Comparison of ENCODE assay signal across 14 cellular contexts in genomic region chr19:17772172-17772571, GRCh38. TPM values are rescaled to one million over a fixed set of nuclear protein-coding genes. Genes with fewer than 3 reads are reported as not detected.
DNase-seq lines count a peak whose midpoint lies in the region; ATAC-seq lines count a peak whose summit lies in the region.
"Had no signal": no experiment of that assay in that cellular context is flagged by ENCODE, and none has a peak within 500 bp of the region (broad histone marks: within the 10 kb centered on the region; RNA-seq: fewer than 3 reads in every experiment).

No MANE protein-coding gene starts in this region.

- H3K36me3 ChIP-seq in Karpas-422 (ENCODE audit: insufficient read depth, low read length), result peaks cover 13% of the 10 kb centered on the region; the same call in 1 of the 2 replicates
- H3K36me3 ChIP-seq: colonic mucosa had no signal

- peaks cover 18% of the 10 kb centered on the region for H3K4me1 Mint-ChIP-seq in activated CD8-positive, alpha-beta memory T cell treated with anti-CD3 and anti-CD28 coated beads, Interleukin-2, amount 10 ng/mL, durations not matched to agents 7 days and 5 days
- H3K4me1 Mint-ChIP-seq in stimulated activated naive B cell treated with anti-CD40 and anti-IgM and Interleukin-4, amounts not matched to agents 10 μg/mL and 1 μg/mL and 100 μg/mL, for 72 hours, result peaks cover 33 to 53% of the 10 kb centered on the region in 2 donors

- H3K4me3 ChIP-seq in Karpas-422 (ENCODE audit: low read length), result no peak overlapping the region
- H3K4me3 ChIP-seq: colonic mucosa had no signal

- no peak overlapping the region for H3K9ac ChIP-seq in Karpas-422 (ENCODE audit: low read length)

- H3K27me3 Mint-ChIP-seq in activated CD8-positive, alpha-beta memory T cell treated with anti-CD3 and anti-CD28 coated beads, Interleukin-2, amount 10 ng/mL, durations not matched to agents 7 days and 5 days, result no peaks in the 10 kb centered on the region
- no peaks in the 10 kb centered on the region for H3K27me3 Mint-ChIP-seq in stimulated activated naive B cell treated with anti-CD40 and anti-IgM and Interleukin-4, amounts not matched to agents 10 μg/mL and 1 μg/mL and 100 μg/mL, for 72 hours

- ATAC-seq in activated CD8-positive, alpha-beta memory T cell treated with anti-CD3 and anti-CD28 coated beads, Interleukin-2, amount 10 ng/mL, durations not matched to agents 7 days and 5 days, result no peak
- no peak for ATAC-seq in stimulated activated naive B cell treated with anti-CD40 and anti-IgM and Interleukin-4, amounts not matched to agents 10 μg/mL and 1 μg/mL and 100 μg/mL, for 72 hours (replicated peaks)
- ATAC-seq in HG03439 (IDR thresholded peaks at IDR 0.05; ENCODE audit: unreplicated experiment) (no peak), HG02870 (IDR thresholded peaks at IDR 0.05; ENCODE audit: unreplicated experiment) (no peak)

- no peaks in the 10 kb centered on the region for H3K27me3 ChIP-seq in Karpas-422 (ENCODE audit: low read length)
- H3K27me3 ChIP-seq: colonic mucosa had no signal

- no peaks in the 10 kb centered on the region for H3K9me2 ChIP-seq in Karpas-422 (replicated peaks; ENCODE audit: insufficient read depth, low read length)

- H3K4me3 Mint-ChIP-seq in activated CD8-positive, alpha-beta memory T cell treated with anti-CD3 and anti-CD28 coated beads, Interleukin-2, amount 10 ng/mL, durations not matched to agents 7 days and 5 days, result no peak overlapping the region
- H3K4me3 Mint-ChIP-seq in stimulated activated naive B cell treated with anti-CD40 and anti-IgM and Interleukin-4, amounts not matched to agents 10 μg/mL and 1 μg/mL and 100 μg/mL, for 72 hours, result no peak overlapping the region

- no peak overlapping the region for H2AFZ ChIP-seq in Karpas-422 (ENCODE audit: low read length)

- peak overlapping the region; percentile 40 for H3K27ac Mint-ChIP-seq in activated CD8-positive, alpha-beta memory T cell treated with anti-CD3 and anti-CD28 coated beads, Interleukin-2, amount 10 ng/mL, durations not matched to agents 7 days and 5 days
- peak overlapping the region; percentile 69 for H3K27ac Mint-ChIP-seq in stimulated activated naive B cell treated with anti-CD40 and anti-IgM and Interleukin-4, amounts not matched to agents 10 μg/mL and 1 μg/mL and 100 μg/mL, for 72 hours

- H3K9me3 ChIP-seq in Karpas-422 (ENCODE audit: low read length), result no peaks in the 10 kb centered on the region
- H3K9me3 ChIP-seq: colonic mucosa had no signal

- no peak for DNase-seq in activated CD8-positive, alpha-beta memory T cell treated with anti-CD3 and anti-CD28 coated beads, Interleukin-2, amount 10 ng/mL, durations not matched to agents 7 days and 5 days
- DNase-seq in activated CD8-positive, alpha-beta memory T cell treated with anti-CD3 and anti-CD28 coated beads, Interleukin-2, amount 50 U/mL, for 4 hours, result no peak
- DNase-seq in Karpas-422 (peak; percentile 75), amniotic epithelial cell (ENCODE audit: low read depth) (peak; percentile 48), SHP77 (lab: John Stamatoyannopoulos, UW) (no peak)
- DNase-seq in stimulated activated naive B cell treated with anti-CD40 and anti-IgM and Interleukin-4, amounts not matched to agents 10 μg/mL and 1 μg/mL and 100 μg/mL, for 72 hours, result no peak
- DNase-seq: activated CD4-positive, alpha-beta T cell treated with anti-CD3 and anti-CD28 coated beads for 48 hours; aorta; colonic mucosa; NCI-H1105 had no signal

- no peaks in the 10 kb centered on the region; the same call in 1 of the 2 replicates for H4K20me1 ChIP-seq in Karpas-422 (ENCODE audit: insufficient read depth, low read depth, low read length)

- no peak overlapping the region for H3K4me2 ChIP-seq in Karpas-422 (ENCODE audit: low read depth, low read length, poor library complexity, severe bottlenecking)

- no peaks in the 10 kb centered on the region for H3K4me1 ChIP-seq in Karpas-422 (ENCODE audit: low read length)
- H3K4me1 ChIP-seq: colonic mucosa had no signal

- H3K9me3 Mint-ChIP-seq in activated CD8-positive, alpha-beta memory T cell treated with anti-CD3 and anti-CD28 coated beads, Interleukin-2, amount 10 ng/mL, durations not matched to agents 7 days and 5 days (ENCODE audit: low read depth), result no peaks in the 10 kb centered on the region
- H3K9me3 Mint-ChIP-seq in stimulated activated naive B cell treated with anti-CD40 and anti-IgM and Interleukin-4, amounts not matched to agents 10 μg/mL and 1 μg/mL and 100 μg/mL, for 72 hours, result peaks cover 0 to 3% of the 10 kb centered on the region in 2 donors

- no peaks in the 10 kb centered on the region for H3K79me2 ChIP-seq in Karpas-422 (ENCODE audit: low read length)

- H3K27ac ChIP-seq in Karpas-422 (ENCODE audit: low read length), result no peak overlapping the region
- H3K27ac ChIP-seq: colonic mucosa had no signal

- peaks cover 39% of the 10 kb centered on the region for H3K36me3 Mint-ChIP-seq in activated CD8-positive, alpha-beta memory T cell treated with anti-CD3 and anti-CD28 coated beads, Interleukin-2, amount 10 ng/mL, durations not matched to agents 7 days and 5 days
- peaks cover 57 to 63% of the 10 kb centered on the region in 2 donors for H3K36me3 Mint-ChIP-seq in stimulated activated naive B cell treated with anti-CD40 and anti-IgM and Interleukin-4, amounts not matched to agents 10 μg/mL and 1 μg/mL and 100 μg/mL, for 72 hours

- CTCF ChIA-PET in activated CD8-positive, alpha-beta memory T cell treated with anti-CD3 and anti-CD28 coated beads, Interleukin-2, amount 10 ng/mL, durations not matched to agents 7 days and 5 days (lab: Charles Lee), result no interaction called here

RNA-seq across cellular contexts. Expression of gene FCHO1, which starts 20.9 kb away (rescaled TPM):
- 10 to 100 TPM; 58.4 to 70.6 TPM for total RNA-seq in activated CD8-positive, alpha-beta memory T cell treated with anti-CD3 and anti-CD28 coated beads, Interleukin-2, amount 10 ng/mL, durations not matched to agents 7 days and 5 days
- total RNA-seq in Karpas-422 (2014; rRNA removed; shearing (Covaris generic); ENCODE audit: low replicate concordance), result 16.6 and 40.4 TPM in 2 replicates
- total RNA-seq: myocyte had no signal

RNA-seq across cellular contexts. Expression of gene B3GNT3, which starts 22.8 kb away (rescaled TPM):
- total RNA-seq in activated CD8-positive, alpha-beta memory T cell treated with anti-CD3 and anti-CD28 coated beads, Interleukin-2, amount 10 ng/mL, durations not matched to agents 7 days and 5 days, result not detected
- total RNA-seq in Karpas-422 (2014; rRNA removed; shearing (Covaris generic); ENCODE audit: low replicate concordance), result not detected in 2 replicates
- total RNA-seq: myocyte had no signal

RNA-seq across cellular contexts. Expression of gene INSL3, which starts 49.1 kb away (rescaled TPM):
- 1 to 10 TPM; 1.7 to 2.2 TPM for total RNA-seq in activated CD8-positive, alpha-beta memory T cell treated with anti-CD3 and anti-CD28 coated beads, Interleukin-2, amount 10 ng/mL, durations not matched to agents 7 days and 5 days
- total RNA-seq in Karpas-422 (2014; rRNA removed; shearing (Covaris generic); ENCODE audit: low replicate concordance), result not detected in 2 replicates
- total RNA-seq: aorta, colonic mucosa, epithelial cell of proximal tubule, myocyte had no signal

RNA-seq across cellular contexts. Expression of gene MAP1S, which starts 52.9 kb away (rescaled TPM):
- total RNA-seq in activated CD8-positive, alpha-beta memory T cell treated with anti-CD3 and anti-CD28 coated beads, Interleukin-2, amount 10 ng/mL, durations not matched to agents 7 days and 5 days, result 10 to 100 TPM; 67.3 to 69.1 TPM
- 22.9 and 34.6 TPM in 2 replicates for total RNA-seq in Karpas-422 (2014; rRNA removed; shearing (Covaris generic); ENCODE audit: low replicate concordance)

Comparison
In these comparisons a context has a peak if more than half of its experiments do, and no peak if none do; other contexts are left out.
1. DNase-seq: peak in Karpas-422 (single experiment) and amniotic epithelial cell (single experiment); none in activated CD8-positive, alpha-beta memory T cell treated with anti-CD3 and anti-CD28 coated beads, Interleukin-2, amount 10 ng/mL, durations not matched to agents 7 days and 5 days (single experiment), activated CD8-positive, alpha-beta memory T cell treated with anti-CD3 and anti-CD28 coated beads, Interleukin-2, amount 50 U/mL, for 4 hours (single experiment), stimulated activated naive B cell treated with anti-CD40 and anti-IgM and Interleukin-4, amounts not matched to agents 10 μg/mL and 1 μg/mL and 100 μg/mL, for 72 hours (single experiment) and SHP77 (0 of 2).